Comparison of ENCODE assay signal across 1 cellular context in the genomic region with DNA sequence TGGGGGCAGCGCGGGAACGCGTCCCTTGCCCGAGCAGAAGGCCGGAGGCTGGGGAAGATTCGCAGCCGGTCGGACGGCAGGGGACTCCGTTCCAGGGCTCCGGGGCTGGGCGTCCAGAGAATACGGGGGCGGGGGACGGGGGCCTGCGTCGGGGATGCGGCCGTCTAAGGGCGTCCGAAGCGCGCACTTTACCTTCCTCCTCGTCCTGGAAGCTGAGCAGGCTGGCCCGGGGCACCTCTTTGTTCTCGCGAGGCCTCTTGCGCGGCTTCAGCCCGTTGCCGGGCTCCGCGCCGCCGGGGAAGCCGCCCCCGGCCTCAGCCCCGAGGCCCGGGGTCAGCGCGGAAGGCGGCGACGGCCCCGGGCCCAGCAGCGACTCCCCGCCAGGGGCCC.
TF ChIP-seq lines count a peak whose summit lies in the region.

No MANE protein-coding gene starts in this region.

TF ChIP-seq in H1, 55 proteins besides CTCF, POLR2A, EP300 and RAD21:
- TF ChIP-seq CBX8 (IDR thresholded peaks at IDR 0.05; ENCODE audit: borderline replicate concordance, low read depth, low read length), result no peak
- no peak for TF ChIP-seq USF2 (IDR thresholded peaks at IDR 0.05; ENCODE audit: low read length)
